1 cellular context compared by ENCODE assay signal in the genomic region with DNA sequence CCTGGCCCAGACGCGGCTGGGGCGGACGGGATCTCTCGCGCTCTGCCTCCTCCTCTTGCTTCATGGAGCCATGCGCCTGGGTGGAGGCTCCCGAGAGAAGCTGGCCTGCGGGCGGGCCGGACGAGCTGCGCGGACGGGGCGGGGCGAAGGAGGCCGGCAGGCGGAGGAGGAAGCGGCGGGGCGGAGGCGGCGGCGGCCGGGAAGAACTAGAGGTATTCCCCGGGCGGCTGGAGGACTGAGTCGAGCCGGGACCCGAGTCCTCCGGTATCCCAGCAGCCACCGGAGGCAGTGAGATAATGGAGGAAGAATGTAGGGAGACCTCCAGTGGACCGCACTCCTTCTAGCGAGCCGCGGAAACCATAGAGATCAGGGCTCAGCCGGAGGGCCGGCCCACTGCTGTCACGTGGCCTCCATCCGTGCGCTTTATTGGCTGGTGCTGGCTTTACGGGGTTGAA.
TF ChIP-seq lines count a peak whose summit lies in the region.

No MANE protein-coding gene starts in this region.

TF ChIP-seq in H1, 55 proteins besides CTCF, POLR2A, EP300 and RAD21:
- TF ChIP-seq PHF8 (conservative IDR thresholded peaks at IDR 0.05; ENCODE audit: low read depth, low read length): 0 out of 2 replicates have a peak, but pooled peaks have one; percentile 38
- peak; percentile 32; the same call in 1 of the 2 replicates for TF ChIP-seq SP2 (IDR thresholded peaks at IDR 0.05; ENCODE audit: low read length)
